12 cellular contexts compared by ENCODE assay signal in genomic region chr16:28599377-28600285, GRCh38. TPM values are rescaled to one million over a fixed set of nuclear protein-coding genes. Genes with fewer than 3 reads are reported as not detected.
DNase-seq lines count a peak whose midpoint lies in the region; ATAC-seq, FAIRE-seq and TF ChIP-seq lines count a peak whose summit lies in the region.
"Not testable (repeated sequence)": the region's sequence is repeated elsewhere in the genome, so short reads cannot be mapped to it uniquely, and the experiment has no call there.
"Had no signal": no experiment of that assay in that cellular context is flagged by ENCODE, and none has a peak within 500 bp of the region (broad histone marks: within the 10 kb centered on the region; RNA-seq: fewer than 3 reads in every experiment).

No MANE protein-coding gene starts in this region.

- peak; percentile 89 for FAIRE-seq in HepG2 (lab: Jason Lieb, UNC)

- POLR2A ChIA-PET in IMR-90 (lab: Charles Lee; ENCODE audit: unreplicated experiment); activated CD8-positive, alpha-beta T cell treated with anti-CD3 and anti-CD28 coated beads for 36 hours (lab: Charles Lee); HepG2 (lab: Yijun Ruan, JAX): not testable (repeated sequence)

- not testable (repeated sequence) for H3K4me1 ChIP-seq in DND-41 (ENCODE audit: insufficient read depth, low read length); IMR-90 (ENCODE audit: control insufficient read depth, insufficient read depth, low read length)
- H3K4me1 ChIP-seq in HepG2 (ENCODE audit: insufficient read depth, low read length): peaks cover 47% of the 10 kb centered on the region

- H2BK5ac ChIP-seq in IMR-90 (ENCODE audit: low read depth, low read length, poor library complexity, severe bottlenecking): not testable (repeated sequence)

- not testable (repeated sequence) for H3K56ac ChIP-seq in IMR-90 (ENCODE audit: extremely low read depth, insufficient read depth, low read length)

- H3K4me2 ChIP-seq in DND-41 (ENCODE audit: insufficient read depth, low read length); IMR-90 (ENCODE audit: low read depth, low read length); HepG2 (ENCODE audit: low read depth, low read length): not testable (repeated sequence)

- H3K79me1 ChIP-seq in IMR-90 (ENCODE audit: low read depth in 1 of 2, low read length in 2 of 2): not testable (repeated sequence)

- H3K27me3 ChIP-seq in DND-41 (ENCODE audit: insufficient read depth, low read length, poor library complexity); HepG2 (ENCODE audit: control insufficient read depth in 1 of 2, insufficient read depth in 2 of 2, low read length in 2 of 2): not testable (repeated sequence)
- H3K27me3 ChIP-seq in IMR-90 (ENCODE audit: control insufficient read depth, insufficient read depth, low read length): peaks cover 21% of the 10 kb centered on the region

- H3K4me3 ChIP-seq in DND-41 (ENCODE audit: low read depth in 1 of 2, low read length in 2 of 2); IMR-90 (ENCODE audit: insufficient read depth, low read depth, low read length); HepG2 (replicated peaks in 1 of 3; ENCODE audit: insufficient read depth in 1 of 3, low read depth in 2 of 3, low read length in 3 of 3): not testable (repeated sequence)

- H3K27ac ChIP-seq in DND-41 (ENCODE audit: low read length); IMR-90 (ENCODE audit: insufficient read depth, low read length); HepG2 (ENCODE audit: extremely low read length, insufficient read depth, low read length): not testable (repeated sequence)

- TF ChIP-seq CTCF in DND-41 (IDR thresholded peaks at IDR 0.05; ENCODE audit: borderline replicate concordance, extremely low read depth, low read length, poor library complexity, severe bottlenecking); IMR-90 (conservative IDR thresholded peaks at IDR 0.05; ENCODE audit: low read depth, low read length); activated CD8-positive, alpha-beta T cell treated with anti-CD3 and anti-CD28 coated beads for 36 hours (IDR thresholded peaks at IDR 0.05); HepG2 (CRISPR knock-in tag; IDR thresholded peaks at IDR 0.05): not testable (repeated sequence)

- not testable (repeated sequence) for H3K18ac ChIP-seq in IMR-90 (ENCODE audit: low read depth, low read length)

- H4K20me1 ChIP-seq in DND-41 (ENCODE audit: insufficient read depth, low read length); IMR-90 (ENCODE audit: insufficient read depth, low read length); HepG2 (ENCODE audit: insufficient read depth, low read length): not testable (repeated sequence)

- in situ Hi-C loops in IMR-90 (cut with MboI; ENCODE audit: low sequenced_read_pairs): loop anchor here (10.0 kb wide), 1 partner anchor 305 kb away; the partner anchor contains the start of gene SBK1
- in situ Hi-C loops in HepG2 (cut with HindIII; ENCODE audit: extremely low pct_ligation_motif_present, low pct_unique_long_range_greater_than_20kb): not testable (repeated sequence)

- not testable (repeated sequence) for H4K91ac ChIP-seq in IMR-90 (ENCODE audit: insufficient read depth, low read depth, low read length)

- not testable (repeated sequence) for H3K9ac ChIP-seq in DND-41 (ENCODE audit: low read depth, low read length); IMR-90 (ENCODE audit: low read depth, low read length); HepG2 (ENCODE audit: insufficient read depth, low read depth, low read length)

- not testable (repeated sequence) for H4K8ac ChIP-seq in IMR-90 (ENCODE audit: low read depth in 2 of 2, low read length in 2 of 2)

- not testable (repeated sequence) for H4K5ac ChIP-seq in IMR-90 (ENCODE audit: low read depth, low read length)

- not testable (repeated sequence) for H2AK9ac ChIP-seq in IMR-90 (replicated peaks; ENCODE audit: low read depth, low read length, poor library complexity)

- H3K4ac ChIP-seq in IMR-90 (ENCODE audit: low read depth, low read length): not testable (repeated sequence)

- not testable (repeated sequence) for H3K9me3 Mint-ChIP-seq in activated CD8-positive, alpha-beta T cell treated with anti-CD3 and anti-CD28 coated beads for 36 hours; effector memory CD8-positive, alpha-beta T cell; stimulated activated memory B cell treated with anti-CD40 and anti-IgM and Interleukin-4, amounts not matched to agents 10 μg/mL and 1 μg/mL and 100 μg/mL, for 72 hours

- not testable (repeated sequence) for H3K4me1 Mint-ChIP-seq in activated CD8-positive, alpha-beta T cell treated with anti-CD3 and anti-CD28 coated beads for 36 hours (ENCODE audit: low read depth); effector memory CD8-positive, alpha-beta T cell (ENCODE audit: low read depth in 2 of 2); stimulated activated memory B cell treated with anti-CD40 and anti-IgM and Interleukin-4, amounts not matched to agents 10 μg/mL and 1 μg/mL and 100 μg/mL, for 72 hours

- BruUV-seq in IMR-90 (replicated peaks; lab: Mats Ljungman, UMichigan): not testable (repeated sequence)
- BruUV-seq in HepG2 (replicated peaks; lab: Mats Ljungman, UMichigan): TSS peak; percentile 43

- H2AK5ac ChIP-seq in IMR-90 (ENCODE audit: low read depth, low read length): not testable (repeated sequence)

- WGBS in IMR-90 (ENCODE audit: extremely low coverage in 2 of 2, insufficient read length in 1 of 2), 2 experiments: no CpG with 5 or more reads among the region's 17 CpGs
- WGBS in HepG2 (ENCODE audit: low lambda C conversion rate): no CpG with 5 or more reads among the region's 17 CpGs

- H2BK20ac ChIP-seq in IMR-90 (ENCODE audit: low read depth, low read length): not testable (repeated sequence)

- ATAC-seq in DND-41 (ENCODE audit: insufficient read depth, low read depth) (0 out of 3 replicates have a peak, but pooled peaks have one; percentile 15), GM19324 (IDR thresholded peaks at IDR 0.05; ENCODE audit: low FRiP score, unreplicated experiment) (peak; percentile 65), HG02588 (IDR thresholded peaks at IDR 0.05; ENCODE audit: unreplicated experiment) (peak; percentile 56), IMR-90 (ENCODE audit: low read depth) (peak; percentile 19; the same call in 1 of the 2 replicates), HepG2 (peak; percentile 81)
- peak; percentile 93 for ATAC-seq in activated CD8-positive, alpha-beta T cell treated with anti-CD3 and anti-CD28 coated beads for 36 hours
- peak; percentile 99 for ATAC-seq in effector memory CD8-positive, alpha-beta T cell (replicated peaks)
- ATAC-seq in stimulated activated memory B cell treated with anti-CD40 and anti-IgM and Interleukin-4, amounts not matched to agents 10 μg/mL and 1 μg/mL and 100 μg/mL, for 72 hours: peak; percentile 87

- CTCF ChIA-PET in IMR-90 (lab: Yijun Ruan, JAX); activated CD8-positive, alpha-beta T cell treated with anti-CD3 and anti-CD28 coated beads for 36 hours (lab: Charles Lee); HepG2 (lab: Yijun Ruan, JAX; ENCODE audit: low intra/inter-chr PET ratio, low total read pairs): not testable (repeated sequence)

- intact Hi-C loops in IMR-90 (cut with micrococcal nuclease); activated CD8-positive, alpha-beta T cell treated with anti-CD3 and anti-CD28 coated beads for 36 hours (cut with micrococcal nuclease); HepG2 (cut with micrococcal nuclease; ENCODE audit: unreplicated experiment): not testable (repeated sequence)

- H3K27ac Mint-ChIP-seq in activated CD8-positive, alpha-beta T cell treated with anti-CD3 and anti-CD28 coated beads for 36 hours; effector memory CD8-positive, alpha-beta T cell; stimulated activated memory B cell treated with anti-CD40 and anti-IgM and Interleukin-4, amounts not matched to agents 10 μg/mL and 1 μg/mL and 100 μg/mL, for 72 hours: not testable (repeated sequence)

- not testable (repeated sequence) for H3K79me2 ChIP-seq in DND-41 (ENCODE audit: insufficient read depth, low read length); HepG2 (ENCODE audit: insufficient read depth, low read length)

- not testable (repeated sequence) for DNase-seq in DND-41; IMR-90; activated CD8-positive, alpha-beta T cell treated with anti-CD3 and anti-CD28 coated beads for 36 hours; effector memory CD8-positive, alpha-beta T cell; HepG2 (ENCODE audit: low spot score)

- H3K23ac ChIP-seq in IMR-90 (ENCODE audit: low read depth, low read length): not testable (repeated sequence)

- not testable (repeated sequence) for H3K36me3 ChIP-seq in DND-41 (ENCODE audit: insufficient read depth, low read length); IMR-90 (ENCODE audit: control insufficient read depth, insufficient read depth, low read length); HepG2 (replicated peaks in 1 of 2; ENCODE audit: control insufficient read depth in 1 of 2, insufficient read depth in 2 of 2, low read length in 2 of 2)

- H2BK15ac ChIP-seq in IMR-90 (ENCODE audit: low read depth, low read length): not testable (repeated sequence)

- H2BK120ac ChIP-seq in IMR-90 (ENCODE audit: low read depth, low read length): not testable (repeated sequence)

- not testable (repeated sequence) for H2AFZ ChIP-seq in DND-41 (ENCODE audit: low read depth, low read length); IMR-90 (replicated peaks; ENCODE audit: low read length, poor library complexity); HepG2 (ENCODE audit: low read length)

- H3K9me1 ChIP-seq in IMR-90 (ENCODE audit: insufficient read depth, low read length): not testable (repeated sequence)

- dilution Hi-C loops in IMR-90 (cut with HindIII; ENCODE audit: low sequenced_read_pairs, unreplicated experiment): not testable (repeated sequence)

- not testable (repeated sequence) for TF ChIP-seq POLR2A in IMR-90 (IDR thresholded peaks at IDR 0.05; ENCODE audit: low read depth, low read length); HepG2 (IDR thresholded peaks at IDR 0.05; ENCODE audit: insufficient read depth in 1 of 2, low read depth in 2 of 2, low read length in 2 of 2)

- H3K4me3 Mint-ChIP-seq in activated CD8-positive, alpha-beta T cell treated with anti-CD3 and anti-CD28 coated beads for 36 hours; effector memory CD8-positive, alpha-beta T cell; stimulated activated memory B cell treated with anti-CD40 and anti-IgM and Interleukin-4, amounts not matched to agents 10 μg/mL and 1 μg/mL and 100 μg/mL, for 72 hours: not testable (repeated sequence)

- H3K27me3 Mint-ChIP-seq in activated CD8-positive, alpha-beta T cell treated with anti-CD3 and anti-CD28 coated beads for 36 hours; effector memory CD8-positive, alpha-beta T cell: not testable (repeated sequence)
- H3K27me3 Mint-ChIP-seq in stimulated activated memory B cell treated with anti-CD40 and anti-IgM and Interleukin-4, amounts not matched to agents 10 μg/mL and 1 μg/mL and 100 μg/mL, for 72 hours: peaks cover 13% of the 10 kb centered on the region

- not testable (repeated sequence) for TF ChIP-seq RAD21 in IMR-90 (IDR thresholded peaks at IDR 0.05; ENCODE audit: low read length); HepG2 (CRISPR knock-in tag; IDR thresholded peaks at IDR 0.05)

- H3K14ac ChIP-seq in IMR-90 (replicated peaks; ENCODE audit: low read depth, low read length): not testable (repeated sequence)

- not testable (repeated sequence) for TF ChIP-seq EP300 in HepG2 (IDR thresholded peaks at IDR 0.05; ENCODE audit: low read depth in 2 of 2, low read length in 2 of 2); HepG2 (CRISPR knock-in tag; IDR thresholded peaks at IDR 0.05; ENCODE audit: borderline replicate concordance)

- not testable (repeated sequence) for H3K36me3 Mint-ChIP-seq in activated CD8-positive, alpha-beta T cell treated with anti-CD3 and anti-CD28 coated beads for 36 hours (ENCODE audit: low read depth); effector memory CD8-positive, alpha-beta T cell (ENCODE audit: insufficient read depth); stimulated activated memory B cell treated with anti-CD40 and anti-IgM and Interleukin-4, amounts not matched to agents 10 μg/mL and 1 μg/mL and 100 μg/mL, for 72 hours

- not testable (repeated sequence) for H3K9me3 ChIP-seq in DND-41 (ENCODE audit: insufficient read depth, low read length, severe bottlenecking); IMR-90 (ENCODE audit: control insufficient read depth, insufficient read depth, low read length); HepG2 (ENCODE audit: low read length)

RNA-seq across cellular contexts. Expression of gene SULT1A2, which starts 2.8 kb away (rescaled TPM):
- not detected in 2 replicates for total RNA-seq in IMR-90 (2012; rRNA removed)
- 0.09 TPM in 1 of 2 replicates, not detected in the other for polyA plus RNA-seq in IMR-90 (2012; rRNA removed)
- polyA plus RNA-seq in IMR-90 (2012; cell fraction: cytosol; rRNA removed): 0.04 TPM in 1 of 2 replicates, not detected in the other
- polyA plus RNA-seq in IMR-90 (2012; cell fraction: nucleus; rRNA removed; ENCODE audit: low replicate concordance): 0.06 and 0.13 TPM in 2 replicates
- total RNA-seq in activated CD8-positive, alpha-beta T cell treated with anti-CD3 and anti-CD28 coated beads for 36 hours: 1 to 10 TPM in 1 of 2 experiments, under 1 TPM in 1; 0.81 to 1.0 TPM
- 34.2 and 35.2 TPM in 2 replicates for total RNA-seq in HepG2 (2016; rRNA removed; fragmentation: Illumina TruSeq; extraction: Trizol)
- 19.8 and 21.5 TPM in 2 replicates for total RNA-seq in HepG2 (2016; cell fraction: cytosol; rRNA removed; fragmentation: Illumina TruSeq; extraction: Trizol; ENCODE audit: low read depth)
- 36.3 and 38.2 TPM in 2 replicates for total RNA-seq in HepG2 (2016; cell fraction: insoluble cytoplasmic fraction; rRNA removed; fragmentation: Illumina TruSeq; extraction: Trizol)
- total RNA-seq in HepG2 (2016; cell fraction: membrane; rRNA removed; fragmentation: Illumina TruSeq; extraction: Trizol): 19.3 and 19.9 TPM in 2 replicates
- 23.5 and 24.0 TPM in 2 replicates for total RNA-seq in HepG2 (2016; cell fraction: nucleus; rRNA removed; fragmentation: Illumina TruSeq; extraction: Trizol)
- polyA plus RNA-seq in HepG2 (2011; rRNA removed): 32.9 and 33.0 TPM in 2 replicates
- polyA plus RNA-seq in HepG2 (2011; cell fraction: cytosol; rRNA removed): 14.0 and 21.3 TPM in 2 replicates
- 86.1 and 93.8 TPM in 2 replicates for polyA plus RNA-seq in HepG2 (2011; cell fraction: nucleus; rRNA removed)
- 18.7 and 23.6 TPM in 2 replicates for polyA plus RNA-seq in HepG2 (2012)
- 18.2 and 18.9 TPM in 2 replicates for polyA plus RNA-seq in HepG2 (2016; cell fraction: cytosol; fragmentation: Illumina TruSeq; extraction: Trizol; ENCODE audit: low read depth)
- polyA plus RNA-seq in HepG2 (2016; cell fraction: insoluble cytoplasmic fraction; fragmentation: Illumina TruSeq; extraction: Trizol; ENCODE audit: low read depth): 33.4 and 34.7 TPM in 2 replicates
- 14.3 and 21.1 TPM in 2 replicates for polyA plus RNA-seq in HepG2 (2016; cell fraction: membrane; fragmentation: Illumina TruSeq; extraction: Trizol; ENCODE audit: low read depth)
- 56.7 and 59.1 TPM in 2 replicates for polyA plus RNA-seq in HepG2 (2016; cell fraction: nucleus; fragmentation: Illumina TruSeq; extraction: Trizol; ENCODE audit: insufficient read depth, low read depth)
- 2.7 and 14.8 TPM in 2 replicates for polyA minus RNA-seq in HepG2 (2011; rRNA and poly(A)+ RNA removed; ENCODE audit: low replicate concordance)
- 5.5 and 6.4 TPM in 2 replicates for polyA minus RNA-seq in HepG2 (2011; cell fraction: cytosol; rRNA and poly(A)+ RNA removed)
- 14.0 and 15.7 TPM in 2 replicates for polyA minus RNA-seq in HepG2 (2011; cell fraction: nucleus; rRNA and poly(A)+ RNA removed)
- total RNA-seq: HT1080, smooth muscle cell had no signal
- polyA plus RNA-seq: BJ, smooth muscle cell had no signal

RNA-seq across cellular contexts. Expression of gene SULT1A1, which starts 10.2 kb away (rescaled TPM):
- 1.1 and 1.6 TPM in 2 replicates for total RNA-seq in IMR-90 (2012; rRNA removed)
- polyA plus RNA-seq in IMR-90 (2012; rRNA removed): 1.1 and 1.2 TPM in 2 replicates
- 1.4 and 1.7 TPM in 2 replicates for polyA plus RNA-seq in IMR-90 (2012; cell fraction: cytosol; rRNA removed)
- 0.87 and 1.3 TPM in 2 replicates for polyA plus RNA-seq in IMR-90 (2012; cell fraction: nucleus; rRNA removed; ENCODE audit: low replicate concordance)
- 10 to 100 TPM; 15.6 to 17.4 TPM for total RNA-seq in activated CD8-positive, alpha-beta T cell treated with anti-CD3 and anti-CD28 coated beads for 36 hours
- total RNA-seq in HepG2 (2016; rRNA removed; fragmentation: Illumina TruSeq; extraction: Trizol): 147 and 174 TPM in 2 replicates
- total RNA-seq in HepG2 (2016; cell fraction: cytosol; rRNA removed; fragmentation: Illumina TruSeq; extraction: Trizol; ENCODE audit: low read depth): 53.8 and 58.2 TPM in 2 replicates
- total RNA-seq in HepG2 (2016; cell fraction: insoluble cytoplasmic fraction; rRNA removed; fragmentation: Illumina TruSeq; extraction: Trizol): 157 and 177 TPM in 2 replicates
- 56.7 and 63.7 TPM in 2 replicates for total RNA-seq in HepG2 (2016; cell fraction: membrane; rRNA removed; fragmentation: Illumina TruSeq; extraction: Trizol)
- total RNA-seq in HepG2 (2016; cell fraction: nucleus; rRNA removed; fragmentation: Illumina TruSeq; extraction: Trizol): 55.4 and 59.6 TPM in 2 replicates
- polyA plus RNA-seq in HepG2 (2011; rRNA removed): 114 and 117 TPM in 2 replicates
- polyA plus RNA-seq in HepG2 (2011; cell fraction: cytosol; rRNA removed): 87.7 and 112 TPM in 2 replicates
- 78.9 and 79.1 TPM in 2 replicates for polyA plus RNA-seq in HepG2 (2011; cell fraction: nucleus; rRNA removed)
- polyA plus RNA-seq in HepG2 (2012): 97.2 and 132 TPM in 2 replicates
- polyA plus RNA-seq in HepG2 (2016; cell fraction: cytosol; fragmentation: Illumina TruSeq; extraction: Trizol; ENCODE audit: low read depth): 63.2 and 71.4 TPM in 2 replicates
- 204 and 206 TPM in 2 replicates for polyA plus RNA-seq in HepG2 (2016; cell fraction: insoluble cytoplasmic fraction; fragmentation: Illumina TruSeq; extraction: Trizol; ENCODE audit: low read depth)
- polyA plus RNA-seq in HepG2 (2016; cell fraction: membrane; fragmentation: Illumina TruSeq; extraction: Trizol; ENCODE audit: low read depth): 50.8 and 59.5 TPM in 2 replicates
- polyA plus RNA-seq in HepG2 (2016; cell fraction: nucleus; fragmentation: Illumina TruSeq; extraction: Trizol; ENCODE audit: insufficient read depth, low read depth): 122 and 123 TPM in 2 replicates
- polyA minus RNA-seq in HepG2 (2011; rRNA and poly(A)+ RNA removed; ENCODE audit: low replicate concordance): 18.9 and 75.8 TPM in 2 replicates
- polyA minus RNA-seq in HepG2 (2011; cell fraction: cytosol; rRNA and poly(A)+ RNA removed): 33.0 and 38.4 TPM in 2 replicates
- polyA minus RNA-seq in HepG2 (2011; cell fraction: nucleus; rRNA and poly(A)+ RNA removed): 20.5 and 29.8 TPM in 2 replicates
- total RNA-seq: smooth muscle cell had no signal

RNA-seq across cellular contexts. Expression of gene NPIPB8, which starts 38.2 kb away (rescaled TPM):
- not detected in 2 replicates for total RNA-seq in IMR-90 (2012; rRNA removed)
- polyA plus RNA-seq in IMR-90 (2012; rRNA removed): not detected in 2 replicates
- not detected in 2 replicates for polyA plus RNA-seq in IMR-90 (2012; cell fraction: cytosol; rRNA removed)
- polyA plus RNA-seq in IMR-90 (2012; cell fraction: nucleus; rRNA removed; ENCODE audit: low replicate concordance): 0.26 TPM in 1 of 2 replicates, not detected in the other
- not detected for total RNA-seq in activated CD8-positive, alpha-beta T cell treated with anti-CD3 and anti-CD28 coated beads for 36 hours
- total RNA-seq in HepG2 (2016; rRNA removed; fragmentation: Illumina TruSeq; extraction: Trizol): 0.49 TPM in 1 of 2 replicates, not detected in the other
- not detected in 2 replicates for total RNA-seq in HepG2 (2016; cell fraction: cytosol; rRNA removed; fragmentation: Illumina TruSeq; extraction: Trizol; ENCODE audit: low read depth)
- total RNA-seq in HepG2 (2016; cell fraction: insoluble cytoplasmic fraction; rRNA removed; fragmentation: Illumina TruSeq; extraction: Trizol): 0.82 TPM in 1 of 2 replicates, not detected in the other
- total RNA-seq in HepG2 (2016; cell fraction: membrane; rRNA removed; fragmentation: Illumina TruSeq; extraction: Trizol): not detected in 2 replicates
- total RNA-seq in HepG2 (2016; cell fraction: nucleus; rRNA removed; fragmentation: Illumina TruSeq; extraction: Trizol): 1.8 and 2.2 TPM in 2 replicates
- 2.3 and 2.9 TPM in 2 replicates for polyA plus RNA-seq in HepG2 (2011; rRNA removed)
- not detected in 2 replicates for polyA plus RNA-seq in HepG2 (2011; cell fraction: cytosol; rRNA removed)
- polyA plus RNA-seq in HepG2 (2011; cell fraction: nucleus; rRNA removed): 1.3 and 2.4 TPM in 2 replicates
- polyA plus RNA-seq in HepG2 (2012): 0.71 and 2.0 TPM in 2 replicates
- polyA plus RNA-seq in HepG2 (2016; cell fraction: cytosol; fragmentation: Illumina TruSeq; extraction: Trizol; ENCODE audit: low read depth): not detected in 2 replicates
- not detected in 2 replicates for polyA plus RNA-seq in HepG2 (2016; cell fraction: insoluble cytoplasmic fraction; fragmentation: Illumina TruSeq; extraction: Trizol; ENCODE audit: low read depth)
- not detected in 2 replicates for polyA plus RNA-seq in HepG2 (2016; cell fraction: membrane; fragmentation: Illumina TruSeq; extraction: Trizol; ENCODE audit: low read depth)
- 5.4 and 6.5 TPM in 2 replicates for polyA plus RNA-seq in HepG2 (2016; cell fraction: nucleus; fragmentation: Illumina TruSeq; extraction: Trizol; ENCODE audit: insufficient read depth, low read depth)
- 0.63 and 3.7 TPM in 2 replicates for polyA minus RNA-seq in HepG2 (2011; rRNA and poly(A)+ RNA removed; ENCODE audit: low replicate concordance)
- polyA minus RNA-seq in HepG2 (2011; cell fraction: cytosol; rRNA and poly(A)+ RNA removed): not detected in 2 replicates
- polyA minus RNA-seq in HepG2 (2011; cell fraction: nucleus; rRNA and poly(A)+ RNA removed): 3.6 and 6.1 TPM in 2 replicates
- total RNA-seq: HT1080, osteocyte, smooth muscle cell had no signal
- polyA plus RNA-seq: BJ had no signal

RNA-seq across cellular contexts. Expression of gene SGF29, which starts 45.9 kb away (rescaled TPM):
- total RNA-seq in IMR-90 (2012; rRNA removed) (7.2 and 7.7 TPM in 2 replicates), HepG2 (2016; rRNA removed; fragmentation: Illumina TruSeq; extraction: Trizol) (21.2 and 29.4 TPM in 2 replicates)
- polyA plus RNA-seq in IMR-90 (2012; rRNA removed) (4.3 and 4.7 TPM in 2 replicates), HepG2 (2011; rRNA removed) (5.0 and 5.4 TPM in 2 replicates)
- polyA plus RNA-seq in IMR-90 (2012; cell fraction: cytosol; rRNA removed): 3.4 and 3.7 TPM in 2 replicates
- 10.0 and 12.4 TPM in 2 replicates for polyA plus RNA-seq in IMR-90 (2012; cell fraction: nucleus; rRNA removed; ENCODE audit: low replicate concordance)
- 10 to 100 TPM; 25.0 TPM for total RNA-seq in activated CD8-positive, alpha-beta T cell treated with anti-CD3 and anti-CD28 coated beads for 36 hours
- total RNA-seq in HepG2 (2016; cell fraction: cytosol; rRNA removed; fragmentation: Illumina TruSeq; extraction: Trizol; ENCODE audit: low read depth): 26.2 and 36.6 TPM in 2 replicates
- 15.6 and 27.3 TPM in 2 replicates for total RNA-seq in HepG2 (2016; cell fraction: insoluble cytoplasmic fraction; rRNA removed; fragmentation: Illumina TruSeq; extraction: Trizol)
- 15.4 and 17.8 TPM in 2 replicates for total RNA-seq in HepG2 (2016; cell fraction: membrane; rRNA removed; fragmentation: Illumina TruSeq; extraction: Trizol)
- total RNA-seq in HepG2 (2016; cell fraction: nucleus; rRNA removed; fragmentation: Illumina TruSeq; extraction: Trizol): 19.6 and 24.7 TPM in 2 replicates
- polyA plus RNA-seq in HepG2 (2011; cell fraction: cytosol; rRNA removed): 2.3 and 3.5 TPM in 2 replicates
- polyA plus RNA-seq in HepG2 (2011; cell fraction: nucleus; rRNA removed): 15.5 and 19.7 TPM in 2 replicates
- polyA plus RNA-seq in HepG2 (2012): 20.2 and 32.1 TPM in 2 replicates
- polyA plus RNA-seq in HepG2 (2016; cell fraction: cytosol; fragmentation: Illumina TruSeq; extraction: Trizol; ENCODE audit: low read depth): 8.6 and 9.4 TPM in 2 replicates
- polyA plus RNA-seq in HepG2 (2016; cell fraction: insoluble cytoplasmic fraction; fragmentation: Illumina TruSeq; extraction: Trizol; ENCODE audit: low read depth): 14.8 and 18.5 TPM in 2 replicates
- polyA plus RNA-seq in HepG2 (2016; cell fraction: membrane; fragmentation: Illumina TruSeq; extraction: Trizol; ENCODE audit: low read depth): 8.0 and 9.0 TPM in 2 replicates
- polyA plus RNA-seq in HepG2 (2016; cell fraction: nucleus; fragmentation: Illumina TruSeq; extraction: Trizol; ENCODE audit: insufficient read depth, low read depth): 36.0 and 46.1 TPM in 2 replicates
- 10.9 and 13.8 TPM in 2 replicates for polyA minus RNA-seq in HepG2 (2011; rRNA and poly(A)+ RNA removed; ENCODE audit: low replicate concordance)
- polyA minus RNA-seq in HepG2 (2011; cell fraction: cytosol; rRNA and poly(A)+ RNA removed): 5.9 and 8.4 TPM in 2 replicates
- 9.9 and 14.9 TPM in 2 replicates for polyA minus RNA-seq in HepG2 (2011; cell fraction: nucleus; rRNA and poly(A)+ RNA removed)

Comparison
In these comparisons a context has a peak if more than half of its experiments do, and no peak if none do; other contexts are left out.
1. ATAC-seq: peak in every context shown above with its lines; median percentile 99 in effector memory CD8-positive, alpha-beta T cell; 93 in activated CD8-positive, alpha-beta T cell treated with anti-CD3 and anti-CD28 coated beads for 36 hours; 87 in stimulated activated memory B cell treated with anti-CD40 and anti-IgM and Interleukin-4, amounts not matched to agents 10 μg/mL and 1 μg/mL and 100 μg/mL, for 72 hours; 81 in HepG2; 65 in GM19324; 56 in HG02588; 19 in IMR-90; 15 in DND-41.
2. RNA of gene SULT1A2, which starts 2.8 kb away (total RNA-seq): 19.3 to 38.2 TPM in HepG2; 0.81 to 1.0 TPM in activated CD8-positive, alpha-beta T cell treated with anti-CD3 and anti-CD28 coated beads for 36 hours and not detected in IMR-90; every median in the first group is over 10 times any median in the second.